ENCODE assay signal across 9 cellular contexts in the genomic region with DNA sequence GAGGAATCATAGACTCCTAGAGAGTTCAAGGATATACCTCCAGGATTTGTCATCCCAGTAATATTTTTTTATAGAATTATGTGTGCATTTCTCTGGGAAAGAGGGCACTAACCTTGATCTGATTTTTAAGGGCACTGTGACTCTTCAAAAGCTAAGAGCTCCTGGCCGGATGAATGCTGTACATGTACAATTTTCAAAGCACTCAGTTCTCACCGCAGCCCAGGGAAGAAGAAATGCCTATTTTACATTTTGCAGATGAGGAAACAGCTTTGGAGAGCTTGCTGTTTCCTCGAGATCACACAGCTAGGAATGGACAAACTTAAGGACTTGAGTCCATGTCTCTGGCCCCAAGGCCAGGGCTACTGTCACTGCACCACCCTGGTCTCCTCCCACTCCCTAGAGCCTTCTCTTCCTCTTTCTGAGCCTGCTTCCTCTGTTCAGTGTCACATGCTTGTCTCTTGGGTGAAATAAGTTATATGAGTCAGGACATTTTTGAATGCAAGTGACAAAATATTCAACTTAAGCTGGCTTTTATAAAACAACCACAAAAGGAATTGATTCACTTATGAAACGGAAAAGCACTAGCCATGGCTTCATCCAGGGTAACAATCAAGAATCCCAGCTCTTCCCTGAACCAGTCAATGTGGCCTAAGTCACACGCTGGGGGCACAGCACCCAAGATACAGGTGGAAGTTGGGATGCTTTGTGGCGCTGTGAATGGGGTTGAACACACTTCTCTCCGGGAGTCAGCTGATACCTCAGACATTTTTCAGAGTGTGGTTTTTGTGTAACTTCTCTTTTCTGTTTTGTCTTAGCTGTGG. TPM values are rescaled to one million over a fixed set of nuclear protein-coding genes. Genes with fewer than 3 reads are reported as not detected.
A peak's percentile ranks its signal among the peaks of the same experiment; 100 is the strongest.
DNase-seq lines count a peak whose midpoint lies in the region; ATAC-seq and TF ChIP-seq lines count a peak whose summit lies in the region.
"Had no signal": no experiment of that assay in that cellular context is flagged by ENCODE, and none has a peak within 500 bp of the region (broad histone marks: within the 10 kb centered on the region; RNA-seq: fewer than 3 reads in every experiment).

No MANE protein-coding gene starts in this region.

- peaks cover 23% of the 10 kb centered on the region for H3F3A ChIP-seq in PC-9 (ENCODE audit: insufficient read depth, low read depth)

- no peaks in the 10 kb centered on the region for H3K79me2 ChIP-seq in PC-9 (ENCODE audit: low read depth)

- TF ChIP-seq CTCF in PC-9 (conservative IDR thresholded peaks at IDR 0.05): no peak

- no peaks in the 10 kb centered on the region; the same call in 1 of the 2 replicates for H3K9me2 ChIP-seq in PC-9 (ENCODE audit: insufficient read depth)

- peaks cover 45% of the 10 kb centered on the region for H3K4me1 ChIP-seq in PC-9 (replicated peaks; ENCODE audit: insufficient read depth)

- POLR2A ChIA-PET in PC-9 (lab: Charles Lee; ENCODE audit: unreplicated experiment): interaction anchor here (0.5 to 0.6 kb wide), 2 partner anchors 216 to 376 kb away, joined by 3 to 12 read pairs; no protein-coding TSS in a partner anchor

- peak overlapping the region; percentile 95 for H3K27ac Mint-ChIP-seq in T-helper 1 cell treated with Interleukin-12 subunit alpha and Interleukin-12 subunit beta and Interleukin-4 antibody, amounts not matched to agents 30 μg/mL and 1 μg/mL, for 36 hours

- BruUV-seq in PC-9 (replicated peaks; lab: Mats Ljungman, UMichigan): no TSS peak

- ATAC-seq in activated T-cell treated with anti-CD3 and anti-CD28 coated beads, Interleukin-2, amount 50 U/mL, for 4 hours: peak; percentile 53 to 56
- ATAC-seq in HG03097 (IDR thresholded peaks at IDR 0.05; ENCODE audit: low FRiP score, unreplicated experiment): peak; percentile 44
- ATAC-seq in left lobe of liver: peak; percentile 52
- no peak for ATAC-seq in GM21390 (IDR thresholded peaks at IDR 0.05; ENCODE audit: unreplicated experiment)

- no peak overlapping the region for H2AFZ ChIP-seq in PC-9

- H3K9me3 ChIP-seq in PC-9 (ENCODE audit: insufficient read depth, low read depth): no peaks in the 10 kb centered on the region; the same call in 1 of the 2 replicates

- H3K4me2 ChIP-seq in PC-9: no peak overlapping the region

- H3K27me3 Mint-ChIP-seq in activated T-cell treated with anti-CD3 and anti-CD28 coated beads, Interleukin-2, amount 50 U/mL, for 4 hours (ENCODE audit: low read depth): no peaks in the 10 kb centered on the region
- no peaks in the 10 kb centered on the region for H3K27me3 Mint-ChIP-seq in T-helper 1 cell treated with Interleukin-12 subunit alpha and Interleukin-12 subunit beta and Interleukin-4 antibody, amounts not matched to agents 30 μg/mL and 1 μg/mL, for 36 hours (ENCODE audit: low read depth)

- intact Hi-C loops in PC-9 (cut with micrococcal nuclease; ENCODE audit: unreplicated experiment): loop anchor here (10.0 kb wide), 1 partner anchor 54 kb away; no protein-coding TSS in a partner anchor

- H3K36me3 Mint-ChIP-seq in activated T-cell treated with anti-CD3 and anti-CD28 coated beads, Interleukin-2, amount 50 U/mL, for 4 hours (ENCODE audit: insufficient read depth): no peaks in the 10 kb centered on the region
- peaks cover 31% of the 10 kb centered on the region for H3K36me3 Mint-ChIP-seq in T-helper 1 cell treated with Interleukin-12 subunit alpha and Interleukin-12 subunit beta and Interleukin-4 antibody, amounts not matched to agents 30 μg/mL and 1 μg/mL, for 36 hours (ENCODE audit: low read depth)

- peaks cover 77% of the 10 kb centered on the region for H3K4me1 Mint-ChIP-seq in activated T-cell treated with anti-CD3 and anti-CD28 coated beads, Interleukin-2, amount 50 U/mL, for 4 hours (ENCODE audit: low read depth)
- H3K4me1 Mint-ChIP-seq in T-helper 1 cell treated with Interleukin-12 subunit alpha and Interleukin-12 subunit beta and Interleukin-4 antibody, amounts not matched to agents 30 μg/mL and 1 μg/mL, for 36 hours (ENCODE audit: low read depth): peaks cover 72% of the 10 kb centered on the region

- H3K4me3 ChIP-seq in PC-9: no peak overlapping the region

- no peak overlapping the region for H3K27ac ChIP-seq in PC-9
- H3K27ac ChIP-seq: VCaP had no signal

- no peaks in the 10 kb centered on the region for H3K36me3 ChIP-seq in PC-9 (ENCODE audit: low read depth)

- CTCF ChIA-PET in PC-9 (lab: Charles Lee): no interaction called here

- DNase-seq in activated T-cell treated with anti-CD3 and anti-CD28 coated beads, Interleukin-2, amount 50 U/mL, for 4 hours: no peak
- DNase-seq in activated T-cell treated with anti-CD3 and anti-CD28 coated beads for 4 hours (no peak), left lobe of liver (ENCODE audit: low spot score) (no peak), NCI-H1105 (lab: John Stamatoyannopoulos, UW) (no peak), PC-9 (no peak)

- H3K9me3 Mint-ChIP-seq in activated T-cell treated with anti-CD3 and anti-CD28 coated beads, Interleukin-2, amount 50 U/mL, for 4 hours: no peaks in the 10 kb centered on the region
- peaks cover 8% of the 10 kb centered on the region for H3K9me3 Mint-ChIP-seq in T-helper 1 cell treated with Interleukin-12 subunit alpha and Interleukin-12 subunit beta and Interleukin-4 antibody, amounts not matched to agents 30 μg/mL and 1 μg/mL, for 36 hours

- H4K20me1 ChIP-seq in PC-9 (ENCODE audit: insufficient read depth): no peaks in the 10 kb centered on the region

- H3K27me3 ChIP-seq in PC-9 (ENCODE audit: insufficient read depth, low read depth): no peaks in the 10 kb centered on the region

- peak overlapping the region; percentile 28 for H3K4me3 Mint-ChIP-seq in activated T-cell treated with anti-CD3 and anti-CD28 coated beads, Interleukin-2, amount 50 U/mL, for 4 hours
- H3K4me3 Mint-ChIP-seq in T-helper 1 cell treated with Interleukin-12 subunit alpha and Interleukin-12 subunit beta and Interleukin-4 antibody, amounts not matched to agents 30 μg/mL and 1 μg/mL, for 36 hours: peak overlapping the region; percentile 61

RNA-seq across cellular contexts. Expression of a gene that starts 45.6 kb away (rescaled TPM):
- 10 to 100 TPM; 14.6 to 19.6 (median 17.0) TPM for total RNA-seq in activated T-cell treated with anti-CD3 and anti-CD28 coated beads, Interleukin-2, amount 50 U/mL, for 4 hours
- total RNA-seq in left lobe of liver (13.5 TPM), PC-9 (2021) (17.1 and 18.3 TPM in 2 replicates)
